Comparison of ENCODE assay signal across 12 cellular contexts in the genomic region with DNA sequence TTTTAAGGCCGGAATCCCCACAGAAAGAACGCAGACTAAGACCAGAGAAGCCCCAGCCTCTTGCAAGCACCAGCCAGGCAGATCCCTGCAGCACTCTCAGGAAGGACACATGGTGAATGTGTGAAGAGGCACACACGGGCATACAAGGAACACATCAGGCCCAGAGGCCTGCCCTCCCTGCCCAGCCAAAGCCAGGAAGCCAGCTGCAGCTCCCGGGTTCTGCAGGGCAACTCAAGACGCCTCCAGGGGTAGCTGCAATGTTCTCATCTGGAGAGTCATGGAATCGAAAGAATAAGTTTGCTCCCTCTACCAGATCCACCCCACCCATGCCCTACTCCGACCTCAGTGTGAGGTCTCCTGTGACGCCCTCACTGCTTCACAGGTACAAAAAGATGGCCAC. TPM values are rescaled to one million over a fixed set of nuclear protein-coding genes. Genes with fewer than 3 reads are reported as not detected.
DNase-seq lines count a peak whose midpoint lies in the region; ATAC-seq, FAIRE-seq and TF ChIP-seq lines count a peak whose summit lies in the region.
"Had no signal": no experiment of that assay in that cellular context is flagged by ENCODE, and none has a peak within 500 bp of the region (broad histone marks: within the 10 kb centered on the region; RNA-seq: fewer than 3 reads in every experiment).

No MANE protein-coding gene starts in this region.

- H3K9me3 Mint-ChIP-seq in Calu3 (ENCODE audit: low read depth, unreplicated experiment) = no peaks in the 10 kb centered on the region

- WGBS in pancreas, 2 donors = 51 to 56% methylated on average over 8 of the region's 8 CpGs

- H4K20me1 ChIP-seq in OCI-LY1 (ENCODE audit: insufficient read depth, low read length) = no peaks in the 10 kb centered on the region

- no peaks in the 10 kb centered on the region for H3K9me2 ChIP-seq in OCI-LY1 (ENCODE audit: low read depth, low read length)

- no peaks in the 10 kb centered on the region for H3F3A ChIP-seq in OCI-LY1 (ENCODE audit: insufficient read depth, low read length)

- H3K36me3 ChIP-seq in OCI-LY1 (ENCODE audit: insufficient read depth, low read length) (peaks cover 6% of the 10 kb centered on the region; the same call in 1 of the 2 replicates), pancreas (no peaks in the 10 kb centered on the region)

- H2AFZ ChIP-seq in OCI-LY1 (ENCODE audit: low read length) = no peak overlapping the region

- H3K4me2 ChIP-seq in OCI-LY1 (ENCODE audit: low read length) = peak overlapping the region; percentile 95

- H3K27me3 ChIP-seq in OCI-LY1 (ENCODE audit: insufficient read depth, low read length) = no peaks in the 10 kb centered on the region
- no peaks in the 10 kb centered on the region for H3K27me3 ChIP-seq in dorsolateral prefrontal cortex
- H3K27me3 ChIP-seq in pancreas = no peaks in the 10 kb centered on the region

- BruUV-seq in Calu3 (replicated peaks; lab: Mats Ljungman, UMichigan) = no TSS peak

- no peak for FAIRE-seq in pancreas (lab: Jason Lieb, UNC)

- H3K4me1 Mint-ChIP-seq in Calu3 (ENCODE audit: low read depth, unreplicated experiment) = peaks cover 23% of the 10 kb centered on the region

- DNase-seq in Calu3 = no peak
- no peak for DNase-seq in dorsolateral prefrontal cortex
- no peak for DNase-seq in pancreas
- DNase-seq in GM13977 (ENCODE audit: low spot score) = no peak
- no peak for DNase-seq in SKM-1 (lab: John Stamatoyannopoulos, UW; ENCODE audit: unreplicated experiment)
- DNase-seq: foreskin melanocyte, NCI-H1092 treated with DMSO at 0.1 percent for 48 hours, SW 1271 had no signal

- no peaks in the 10 kb centered on the region for H3K27me3 Mint-ChIP-seq in Calu3 (ENCODE audit: unreplicated experiment)

- peaks cover 29% of the 10 kb centered on the region for H3K36me3 Mint-ChIP-seq in Calu3 (ENCODE audit: insufficient read depth, unreplicated experiment)

- peak overlapping the region; percentile 97; the same call in 1 of the 2 replicates for H3K9ac ChIP-seq in OCI-LY1 (ENCODE audit: low read length)

- H3K27ac Mint-ChIP-seq in Calu3 (ENCODE audit: unreplicated experiment) = peak overlapping the region; percentile 68

- peaks cover 49% of the 10 kb centered on the region for H3K79me2 ChIP-seq in OCI-LY1 (ENCODE audit: insufficient read depth, low read length)

- ATAC-seq in pancreas (no peak), HG02571 (IDR thresholded peaks at IDR 0.05; ENCODE audit: unreplicated experiment) (no peak)

- H3K4me1 ChIP-seq in OCI-LY1 (ENCODE audit: insufficient read depth, low read length, severe bottlenecking) (peaks cover 63% of the 10 kb centered on the region), pancreas (peaks cover 13 to 45% (median 30%) of the 10 kb centered on the region in 3 donors)

- H3K4me3 ChIP-seq in OCI-LY1 (ENCODE audit: low read depth, low read length, poor library complexity, severe bottlenecking) = peak overlapping the region; percentile 99
- peak overlapping the region in 30 of 59 donors; percentile 12 to 99 (median 93) for H3K4me3 ChIP-seq in dorsolateral prefrontal cortex
- H3K4me3 ChIP-seq in pancreas = no peak overlapping the region

- CTCF ChIA-PET in Calu3 (lab: Charles Lee) = no interaction called here

- intact Hi-C loops in Calu3 (cut with micrococcal nuclease; ENCODE audit: unreplicated experiment) (no loop called here), dorsolateral prefrontal cortex (cut with DNase I) (loop anchor here in 1 of 2 donors (5.0 kb wide), 2 partner anchors 312 to 362 kb away; partner anchors contain the start of genes HIRA and MRPL40), pancreas (cut with DNase I) (no loop called here)

- in situ Hi-C loops in GM13977 (cut with MboI; ENCODE audit: low pct_unique_long_range_greater_than_20kb, low sequenced_read_pairs, unreplicated experiment) = no loop called here

- peak overlapping the region; percentile 85 for H3K4me3 Mint-ChIP-seq in Calu3 (ENCODE audit: low read depth, unreplicated experiment)

- TF ChIP-seq CTCF in Calu3 (IDR thresholded peaks at IDR 0.05; ENCODE audit: unreplicated experiment) = no peak
- TF ChIP-seq CTCF in OCI-LY1 (IDR thresholded peaks at IDR 0.05; ENCODE audit: low read length) = no peak
- TF ChIP-seq CTCF in dorsolateral prefrontal cortex (IDR thresholded peaks at IDR 0.05 in 54 of 56, conservative IDR thresholded peaks at IDR 0.05 in 2 of 56; ENCODE audit: low read depth in 1 of 56, partially characterized antibody in 56 of 56) = no peak
- no peak for TF ChIP-seq CTCF in pancreas (IDR thresholded peaks at IDR 0.05)
- TF ChIP-seq CTCF in GM13977 (IDR thresholded peaks at IDR 0.05; ENCODE audit: extremely low read depth, insufficient read depth, missing control alignments) = no peak

- H3K9me3 ChIP-seq in OCI-LY1 (ENCODE audit: low read length) (no peaks in the 10 kb centered on the region), pancreas (no peaks in the 10 kb centered on the region)

- H3K27ac ChIP-seq in OCI-LY1 (ENCODE audit: low read depth, low read length, poor library complexity, severe bottlenecking) (peak overlapping the region; percentile 84), dorsolateral prefrontal cortex (peak overlapping the region in 1 of 59 donors; percentile 18), pancreas (peak overlapping the region in 3 of 4 donors; percentile 90 to 96 (median 94))

RNA-seq across cellular contexts. Expression of gene DGCR2, which starts 2.3 kb away (rescaled TPM):
- total RNA-seq in Calu3 (2022) = 76.4 and 81.8 TPM in 2 replicates
- 100 to 1,000 TPM in 35 of 120 experiments, 10 to 100 TPM in 85; 71.8 to 123 (median 94.1) TPM for total RNA-seq in dorsolateral prefrontal cortex
- total RNA-seq in pancreas = 10 to 100 TPM; 24.3 to 41.5 (median 34.7) TPM
- 10 to 100 TPM; 26.7 to 28.7 TPM for polyA plus RNA-seq in pancreas

RNA-seq across cellular contexts. Expression of gene TSSK2, which starts 11.2 kb away (rescaled TPM):
- total RNA-seq in Calu3 (2022) (not detected in 2 replicates), dorsolateral prefrontal cortex (under 1 TPM in 4 of 120 experiments, not detected in 116; 0.21 to 0.34 (median 0.25) TPM), pancreas (under 1 TPM in 2 of 6 donors, not detected in 4; 0.08 to 0.09 TPM)
- under 1 TPM; 0.27 to 0.31 TPM for polyA plus RNA-seq in pancreas
- total RNA-seq: urinary bladder had no signal
- polyA plus RNA-seq: liver had no signal

RNA-seq across cellular contexts. Expression of gene ESS2, which starts 24.5 kb away (rescaled TPM):
- total RNA-seq in Calu3 (2022) (15.9 and 16.8 TPM in 2 replicates), dorsolateral prefrontal cortex (10 to 100 TPM; 14.5 to 25.7 (median 19.3) TPM), pancreas (1 to 10 TPM; 5.4 to 7.3 (median 6.2) TPM)
- polyA plus RNA-seq in pancreas = 10 to 100 TPM; 13.3 to 14.6 TPM

RNA-seq across cellular contexts. Expression of gene GSC2, which starts 30.1 kb away (rescaled TPM):
- not detected in 2 replicates for total RNA-seq in Calu3 (2022)
- total RNA-seq in dorsolateral prefrontal cortex = under 1 TPM in 1 of 120 experiments, not detected in 119; 0.72 TPM
- total RNA-seq in pancreas = not detected
- not detected for polyA plus RNA-seq in pancreas
- total RNA-seq: liver, urinary bladder had no signal
- polyA plus RNA-seq: liver, urinary bladder had no signal

RNA-seq across cellular contexts. Expression of gene SLC25A1, which starts 58.6 kb away (rescaled TPM):
- total RNA-seq in Calu3 (2022) (118 and 120 TPM in 2 replicates), dorsolateral prefrontal cortex (10 to 100 TPM; 20.9 to 57.4 (median 34.4) TPM), pancreas (10 to 100 TPM; 35.0 to 42.7 (median 35.9) TPM)
- 10 to 100 TPM; 29.3 to 43.9 TPM for polyA plus RNA-seq in pancreas

Comparison
In these comparisons a context has a peak if more than half of its experiments do, and no peak if none do; other contexts are left out.
1. H3K4me3 ChIP-seq: peak in OCI-LY1 (single experiment) and dorsolateral prefrontal cortex (30 of 59); none in pancreas (0 of 4).